ENCODE assay signal across 25 cellular contexts in the genomic region with DNA sequence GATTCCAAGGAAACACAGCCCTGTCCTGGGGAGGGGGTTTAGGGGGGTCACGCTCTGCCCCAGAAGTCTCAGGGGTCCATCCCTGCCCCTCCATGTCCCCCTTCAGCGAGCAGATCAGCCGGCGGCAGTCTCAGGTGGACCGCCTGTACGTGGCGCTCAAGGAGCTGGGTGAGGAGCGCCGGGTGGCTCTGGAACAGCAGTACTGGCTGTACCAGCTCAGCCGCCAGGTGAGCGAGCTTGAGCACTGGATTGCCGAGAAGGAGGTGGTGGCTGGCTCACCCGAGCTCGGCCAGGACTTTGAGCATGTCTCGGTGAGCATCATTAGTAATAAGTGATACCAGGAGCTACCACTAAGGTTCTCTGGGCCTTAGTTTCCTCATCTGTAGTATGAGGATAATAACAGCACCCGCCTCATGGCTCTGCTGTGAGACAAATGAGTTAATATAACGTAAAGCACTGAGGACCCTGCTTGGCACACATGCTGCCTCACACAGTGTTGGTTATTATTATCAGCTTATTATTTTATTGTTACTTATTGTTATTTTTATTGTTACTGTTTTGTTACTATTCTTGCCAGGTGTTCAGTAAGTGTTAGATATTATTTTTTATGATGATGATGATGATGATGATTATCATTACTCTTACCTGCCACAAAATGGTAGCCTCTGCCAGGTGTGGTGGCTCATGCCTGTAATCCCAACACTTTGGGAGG.
"Had no signal": no experiment of that assay in that cellular context is flagged by ENCODE, and none has a peak within 500 bp of the region (broad histone marks: within the 10 kb centered on the region; RNA-seq: fewer than 3 reads in every experiment).

No MANE protein-coding gene starts in this region.

- H3K4me1 ChIP-seq: parathyroid adenoma, transverse colon, vagina had no signal

- H3K9me3 Mint-ChIP-seq: memory B cell; natural killer cell; stimulated activated naive CD8-positive, alpha-beta T cell treated with anti-CD3 and anti-CD28 coated beads, Interleukin-15, amount 100 ng/mL, for 72 hours had no signal

- DNase-seq: dermis blood vessel endothelial cell; effector memory CD4-positive, alpha-beta T cell; head of caudate nucleus; natural killer cell; stimulated activated CD4-positive, alpha-beta T cell treated with anti-CD3 and anti-CD28 coated beads, Interleukin-12 subunit alpha, Interleukin-12 subunit beta, amount 100 ng/mL, for 4 hours; stimulated activated CD4-positive, alpha-beta T cell treated with anti-CD3 and anti-CD28 coated beads, Interleukin-1b, Interleukin-23, amount 100 ng/mL, for 48 hours; stimulated activated CD4-positive, alpha-beta T cell treated with anti-CD3 and anti-CD28 coated beads, Interleukin-4, amount 100 ng/mL, for 1 hour; stimulated activated CD8-positive, alpha-beta memory T cell treated with anti-CD3 and anti-CD28 coated beads, Interleukin-4, amount 100 ng/mL, for 48 hours; stimulated activated naive CD4-positive, alpha-beta T cell; stimulated activated naive CD8-positive, alpha-beta T cell treated with anti-CD3 and anti-CD28 coated beads, Interleukin-15, amount 100 ng/mL, for 72 hours; transverse colon had no signal

- H3K4me3 ChIP-seq: coronary artery, lung, smooth muscle cell, suprapubic skin, transverse colon, vagina had no signal

- H3K27ac ChIP-seq: coronary artery, neutrophil, parathyroid adenoma, suprapubic skin, transverse colon, vagina had no signal

- H3K27me3 ChIP-seq: vagina had no signal

- H3K36me3 ChIP-seq: neutrophil, suprapubic skin, transverse colon, vagina had no signal

- FAIRE-seq: endometrium, frontal cortex, keratinocyte had no signal

- H3K36me3 Mint-ChIP-seq: memory B cell, natural killer cell had no signal

- H3K27ac Mint-ChIP-seq: memory B cell, natural killer cell, progenitor cell of endocrine pancreas had no signal

- H3K9me3 ChIP-seq: neutrophil, suprapubic skin, transverse colon, vagina had no signal

- H3K4me2 ChIP-seq: smooth muscle cell had no signal

- ATAC-seq: left lobe of liver; natural killer cell; sciatic nerve; stimulated activated naive CD8-positive, alpha-beta T cell treated with anti-CD3 and anti-CD28 coated beads, Interleukin-15, amount 100 ng/mL, for 72 hours had no signal

- H2AFZ ChIP-seq: parathyroid adenoma had no signal

- H3K4me1 Mint-ChIP-seq: natural killer cell had no signal

- H3K9ac ChIP-seq: parathyroid adenoma had no signal

- H3K4me3 Mint-ChIP-seq: memory B cell; natural killer cell; stimulated activated naive CD8-positive, alpha-beta T cell treated with anti-CD3 and anti-CD28 coated beads, Interleukin-15, amount 100 ng/mL, for 72 hours had no signal
